Comparison of ENCODE assay signal across 8 cellular contexts in genomic region chr11:66855574-66856495, GRCh38. TPM values are rescaled to one million over a fixed set of nuclear protein-coding genes. Genes with fewer than 3 reads are reported as not detected.
DNase-seq lines count a peak whose midpoint lies in the region; ATAC-seq, FAIRE-seq and TF ChIP-seq lines count a peak whose summit lies in the region.

No MANE protein-coding gene starts in this region.

- POLR2A ChIA-PET in T-cell (lab: Charles Lee): no interaction called here

- H3K9me3 ChIP-seq in body of pancreas: no peaks in the 10 kb centered on the region

- H3K4me1 Mint-ChIP-seq in T-cell: peaks cover 5 to 12% (median 5%) of the 10 kb centered on the region in 3 donors

- H3K27me3 ChIP-seq in body of pancreas: no peaks in the 10 kb centered on the region

- H3K36me3 ChIP-seq in body of pancreas (replicated peaks in 1 of 2; ENCODE audit: insufficient read depth in 1 of 2, low read depth in 2 of 2): no peaks in the 10 kb centered on the region

- TF ChIP-seq POLR2A in GM12892 (IDR thresholded peaks at IDR 0.05; ENCODE audit: low read depth, low read length): peak; percentile 79
- TF ChIP-seq POLR2A in body of pancreas (IDR thresholded peaks at IDR 0.05): peak; percentile 60 to 92 (median 88)

- H3K27me3 Mint-ChIP-seq in T-cell: no peaks in the 10 kb centered on the region

- WGBS in body of pancreas, 2 donors: 3 to 30% methylated on average over 4 to 50 of the region's 51 CpGs

- H3K27ac ChIP-seq in body of pancreas: peak overlapping the region; percentile 35 to 88 (median 80)

- no peaks in the 10 kb centered on the region for H3K9me3 Mint-ChIP-seq in T-cell

- peak overlapping the region; percentile 37 to 52 for H3K27ac Mint-ChIP-seq in T-cell

- TF ChIP-seq CTCF in body of pancreas (IDR thresholded peaks at IDR 0.05): no peak

- no peaks in the 10 kb centered on the region for H3K36me3 Mint-ChIP-seq in T-cell

- DNase-seq in GM12892 (ENCODE audit: insufficient read length) (peak; percentile 100), NCI-H146 (lab: John Stamatoyannopoulos, UW) (peak; percentile 95), T-cell (peak in 30 of 34 experiments; percentile 16 to 72 (median 47)), body of pancreas (peak; percentile 93 to 95 (median 94)), sciatic nerve (ENCODE audit: low spot score) (peak; percentile 96)

- H3K4me1 ChIP-seq in body of pancreas: peaks cover 9% of the 10 kb centered on the region

- ATAC-seq in HG02678 (IDR thresholded peaks at IDR 0.05; ENCODE audit: unreplicated experiment): peak; percentile 70
- ATAC-seq in T-cell (replicated peaks in 1 of 4): peak; percentile 73 to 83 (median 80)
- peak; percentile 93 for ATAC-seq in body of pancreas
- peak; percentile 90 for ATAC-seq in sciatic nerve
- no peak for ATAC-seq in GM18861 (IDR thresholded peaks at IDR 0.05; ENCODE audit: unreplicated experiment)

- FAIRE-seq in GM12892 (lab: Jason Lieb, UNC): peak; percentile 99

- CTCF ChIA-PET in T-cell (lab: Charles Lee): interaction anchor here in 1 of 2 donors (0.6 to 0.7 kb wide), 2 partner anchors 152 to 348 kb away, joined by 5 to 6 read pairs; no protein-coding TSS in a partner anchor

- peak overlapping the region; percentile 80 to 83 (median 83) for H3K4me3 Mint-ChIP-seq in T-cell

- intact Hi-C loops in body of pancreas (cut with DNase I): no loop called here
- intact Hi-C loops in sciatic nerve (cut with DNase I): no loop called here

- H3K4me3 ChIP-seq in body of pancreas (peak overlapping the region; percentile 30 to 55), iPS-11a (ENCODE audit: low read depth, low read length) (peak overlapping the region; percentile 75)

RNA-seq across cellular contexts. Expression of gene LRFN4, which starts 1.0 kb away (rescaled TPM):
- 2.0 TPM for polyA plus RNA-seq in GM12892 (2012; ENCODE audit: missing spikeins)
- total RNA-seq in T-cell: 10 to 100 TPM in 1 of 5 donors, 1 to 10 TPM in 4; 1.5 to 12.9 (median 6.7) TPM
- 1 to 10 TPM; 2.3 to 3.0 TPM for total RNA-seq in body of pancreas
- 14.5 TPM for total RNA-seq in sciatic nerve

RNA-seq across cellular contexts. Expression of gene RCE1, which starts 12.6 kb away (rescaled TPM):
- 8.6 TPM for polyA plus RNA-seq in GM12892 (2012; ENCODE audit: missing spikeins)
- total RNA-seq in T-cell (10 to 100 TPM; 27.2 to 42.9 (median 34.1) TPM), body of pancreas (10 to 100 TPM; 14.3 to 18.8 TPM), sciatic nerve (16.6 TPM)

Comparison
In these comparisons a context has a peak if more than half of its experiments do, and no peak if none do; other contexts are left out.
1. DNase-seq: peak in every context shown above with its lines; median percentile 100 in GM12892; 96 in sciatic nerve; 95 in NCI-H146; 94 in body of pancreas; 47 in T-cell.